ENCODE assay signal across 8 cellular contexts in the genomic region with DNA sequence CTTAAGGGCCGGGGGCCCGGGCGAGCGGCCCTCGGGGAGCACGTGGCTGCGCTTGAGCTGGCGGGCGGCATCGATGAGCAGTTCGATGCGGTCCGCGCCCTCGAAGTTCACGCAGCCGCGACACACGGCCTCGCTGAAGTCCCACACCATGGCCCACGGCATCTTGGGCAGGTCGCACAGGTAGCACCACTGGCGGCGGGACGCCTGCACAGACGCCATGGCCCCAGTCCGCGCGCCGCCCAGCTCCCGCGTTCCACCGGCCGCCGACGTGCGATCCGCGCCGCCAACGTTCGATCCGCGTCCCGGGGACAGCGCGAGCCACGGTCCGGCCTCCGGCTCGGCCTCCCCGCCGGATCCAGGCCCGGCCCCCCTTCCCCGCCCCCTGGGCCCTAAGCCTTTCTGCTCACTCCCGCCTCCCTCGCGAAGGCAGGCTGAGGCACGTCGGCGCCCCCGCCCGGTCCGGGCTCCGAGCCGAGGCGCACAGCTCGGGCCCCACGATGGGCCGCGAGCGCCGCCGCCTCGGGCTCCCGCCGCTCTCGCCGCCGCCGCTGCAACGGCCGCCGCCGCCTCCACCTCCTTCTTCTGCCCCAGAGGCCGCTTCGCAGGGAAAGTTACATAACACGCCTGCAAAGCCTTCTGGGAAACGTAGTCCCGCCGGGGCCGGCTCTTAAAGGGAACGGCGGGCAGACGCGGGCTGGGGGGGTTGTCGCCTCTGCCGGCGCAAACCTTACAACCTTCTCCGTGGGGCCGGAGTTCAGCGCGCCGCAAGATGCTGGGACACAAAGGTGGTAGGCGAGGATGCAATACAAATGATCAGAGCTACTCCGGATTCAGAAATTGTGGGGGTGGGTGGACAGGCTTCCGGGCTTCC. TPM values are rescaled to one million over a fixed set of nuclear protein-coding genes. Genes with fewer than 3 reads are reported as not detected.
DNase-seq lines count a peak whose midpoint lies in the region; ATAC-seq and TF ChIP-seq lines count a peak whose summit lies in the region.

A gene with protein sequence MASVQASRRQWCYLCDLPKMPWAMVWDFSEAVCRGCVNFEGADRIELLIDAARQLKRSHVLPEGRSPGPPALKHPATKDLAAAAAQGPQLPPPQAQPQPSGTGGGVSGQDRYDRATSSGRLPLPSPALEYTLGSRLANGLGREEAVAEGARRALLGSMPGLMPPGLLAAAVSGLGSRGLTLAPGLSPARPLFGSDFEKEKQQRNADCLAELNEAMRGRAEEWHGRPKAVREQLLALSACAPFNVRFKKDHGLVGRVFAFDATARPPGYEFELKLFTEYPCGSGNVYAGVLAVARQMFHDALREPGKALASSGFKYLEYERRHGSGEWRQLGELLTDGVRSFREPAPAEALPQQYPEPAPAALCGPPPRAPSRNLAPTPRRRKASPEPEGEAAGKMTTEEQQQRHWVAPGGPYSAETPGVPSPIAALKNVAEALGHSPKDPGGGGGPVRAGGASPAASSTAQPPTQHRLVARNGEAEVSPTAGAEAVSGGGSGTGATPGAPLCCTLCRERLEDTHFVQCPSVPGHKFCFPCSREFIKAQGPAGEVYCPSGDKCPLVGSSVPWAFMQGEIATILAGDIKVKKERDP (minus strand): TSS at position 586 of the 871 bp plus-strand sequence. CDS start 367 bp downstream, at position 219.

- ATAC-seq in HG03460 (IDR thresholded peaks at IDR 0.05; ENCODE audit: unreplicated experiment) (peak; percentile 46), left lobe of liver (peak; percentile 49)

- peaks cover 31% of the 10 kb centered on the region for H3K4me1 Mint-ChIP-seq in activated CD4-positive, alpha-beta T cell treated with anti-CD3 and anti-CD28 coated beads, Interleukin-2, amount 10 ng/mL, durations not matched to agents 7 days and 5 days

- peak within 1 kb of the TSS; percentile 86 for H3K4me3 ChIP-seq in coronary artery

- peak within 1 kb of the TSS; percentile 95 for H3K4me3 Mint-ChIP-seq in activated CD4-positive, alpha-beta T cell treated with anti-CD3 and anti-CD28 coated beads, Interleukin-2, amount 10 ng/mL, durations not matched to agents 7 days and 5 days

- POLR2A ChIA-PET in activated CD4-positive, alpha-beta T cell treated with anti-CD3 and anti-CD28 coated beads, Interleukin-2, amount 10 ng/mL, durations not matched to agents 7 days and 5 days (lab: Charles Lee), result interaction anchor here (0.6 to 1.0 kb wide), 3 partner anchors 17 to 93 kb away, joined by 3 to 7 read pairs (median 3); a partner anchor contains a TSS

- no peaks in the 10 kb centered on the region for H3K27me3 Mint-ChIP-seq in activated CD4-positive, alpha-beta T cell treated with anti-CD3 and anti-CD28 coated beads, Interleukin-2, amount 10 ng/mL, durations not matched to agents 7 days and 5 days

- H3K36me3 Mint-ChIP-seq in activated CD4-positive, alpha-beta T cell treated with anti-CD3 and anti-CD28 coated beads, Interleukin-2, amount 10 ng/mL, durations not matched to agents 7 days and 5 days (ENCODE audit: low read depth), result peaks cover 2% of the 10 kb centered on the region

- peak within 1 kb of the TSS; percentile 98 for H3K27ac Mint-ChIP-seq in activated CD4-positive, alpha-beta T cell treated with anti-CD3 and anti-CD28 coated beads, Interleukin-2, amount 10 ng/mL, durations not matched to agents 7 days and 5 days

- no peak for TF ChIP-seq CTCF in coronary artery (IDR thresholded peaks at IDR 0.05)

- peak; percentile 92 for DNase-seq in AG20443 (ENCODE audit: low spot score)
- DNase-seq in GM19238 (ENCODE audit: insufficient read length, low spot score), result peak; percentile 93
- peak; percentile 97 for DNase-seq in NCI-H748 (lab: John Stamatoyannopoulos, UW; ENCODE audit: unreplicated experiment)
- peak; percentile 92 for DNase-seq in activated CD4-positive, alpha-beta T cell treated with anti-CD3 and anti-CD28 coated beads, Interleukin-2, amount 10 ng/mL, durations not matched to agents 7 days and 5 days
- DNase-seq in coronary artery (ENCODE audit: low spot score), result peak; percentile 94
- peak; percentile 93 for DNase-seq in left lobe of liver (ENCODE audit: low spot score)
- peak; percentile 89 for DNase-seq in stimulated activated CD4-positive, alpha-beta T cell treated with anti-CD3 and anti-CD28 coated beads, Interleukin-1b, Interleukin-23, amount 100 ng/mL, for 48 hours

- H3K27ac ChIP-seq in coronary artery, result peak within 1 kb of the TSS; percentile 73 to 93

- CTCF ChIA-PET in activated CD4-positive, alpha-beta T cell treated with anti-CD3 and anti-CD28 coated beads, Interleukin-2, amount 10 ng/mL, durations not matched to agents 7 days and 5 days (lab: Charles Lee), result interaction anchor here (0.6 to 8.1 kb wide), 10 partner anchors 10 to 143 kb away, joined by 3 to 58 read pairs (median 4); a partner anchor contains a TSS

- H3K9me3 Mint-ChIP-seq in activated CD4-positive, alpha-beta T cell treated with anti-CD3 and anti-CD28 coated beads, Interleukin-2, amount 10 ng/mL, durations not matched to agents 7 days and 5 days, result no peaks in the 10 kb centered on the region

RNA-seq across cellular contexts. Expression of the gene that starts here (rescaled TPM):
- total RNA-seq in activated CD4-positive, alpha-beta T cell treated with anti-CD3 and anti-CD28 coated beads, Interleukin-2, amount 10 ng/mL, durations not matched to agents 7 days and 5 days, result 10 to 100 TPM; 17.5 to 19.1 TPM
- 19.5 TPM for total RNA-seq in left lobe of liver

Comparison
In these comparisons a context has a peak if more than half of its experiments do, and no peak if none do; other contexts are left out.
1. Peak in every context shown above with its lines: DNase-seq, ATAC-seq, H3K4me3 ChIP-seq and H3K27ac ChIP-seq.